21 cellular contexts compared by ENCODE assay signal in genomic region chr4:166257891-166258290, GRCh38.
DNase-seq lines count a peak whose midpoint lies in the region; ATAC-seq and TF ChIP-seq lines count a peak whose summit lies in the region.
"Had no signal": no experiment of that assay in that cellular context is flagged by ENCODE, and none has a peak within 500 bp of the region (broad histone marks: within the 10 kb centered on the region; RNA-seq: fewer than 3 reads in every experiment).

No MANE protein-coding gene starts in this region.

- H3K27me3 ChIP-seq in SK-N-SH (ENCODE audit: insufficient read depth), result no peaks in the 10 kb centered on the region
- H3K27me3 ChIP-seq: Peyer's patch, SJSA1 had no signal

- H3K36me3 ChIP-seq in SK-N-SH (replicated peaks in 1 of 2; ENCODE audit: control insufficient read depth in 1 of 2, insufficient read depth in 2 of 2, low read length in 1 of 2), result no peaks in the 10 kb centered on the region
- H3K36me3 ChIP-seq: Peyer's patch, SJSA1 had no signal

- CTCF ChIA-PET in SK-N-SH (lab: Yijun Ruan, JAX), result no interaction called here

- ATAC-seq in SK-N-SH treated with all-trans-retinoic acid at 6 μM for 48 hours, result no peak
- ATAC-seq: CD8-positive, alpha-beta T cell; GM12878 had no signal

- no peaks in the 10 kb centered on the region for H3K79me2 ChIP-seq in SK-N-SH (ENCODE audit: insufficient read depth)

- H3K4me1 ChIP-seq in SK-N-SH (ENCODE audit: control insufficient read depth in 1 of 2, insufficient read depth in 2 of 2, low read depth in 1 of 2, low read length in 1 of 2), result no peaks in the 10 kb centered on the region
- H3K4me1 ChIP-seq: Peyer's patch, SJSA1 had no signal

- DNase-seq in SK-N-SH (no peak), NCI-H1436 treated with DMSO at 0.1 percent for 48 hours (lab: John Stamatoyannopoulos, UW) (peak; percentile 16), cerebellar cortex (ENCODE audit: low spot score) (peak; percentile 7), AG08396 (ENCODE audit: low spot score) (no peak), EL (no peak), dermis blood vessel endothelial cell (no peak)
- DNase-seq: ACHN; CD8-positive, alpha-beta T cell; H7; IMR-90; MV-4-11; NCI-H1417; NCI-H187 treated with DMSO at 0.1 percent for 48 hours; NCI-H2171 treated with DMSO at 0.1 percent for 48 hours; NCI-H510A; NCI-H748 treated with DMSO at 0.1 percent for 48 hours; Peyer's patch had no signal

- no peaks in the 10 kb centered on the region for H3F3A ChIP-seq in SK-N-SH (replicated peaks; ENCODE audit: insufficient read depth)

- no peaks in the 10 kb centered on the region for H3K9me3 ChIP-seq in SK-N-SH
- H3K9me3 ChIP-seq: Peyer's patch, SJSA1 had no signal

- TF ChIP-seq RAD21 in SK-N-SH (IDR thresholded peaks at IDR 0.05; ENCODE audit: low read length), result no peak

- peak overlapping the region; percentile 19; the same call in 1 of the 2 replicates for H2AFZ ChIP-seq in SK-N-SH (ENCODE audit: low read depth)

- H4K20me1 ChIP-seq in SK-N-SH (ENCODE audit: insufficient read depth), result no peaks in the 10 kb centered on the region

- H3K9ac ChIP-seq in SK-N-SH, result no peak overlapping the region
- H3K9ac ChIP-seq: KMS-11 had no signal

- TF ChIP-seq EP300 in SK-N-SH (IDR thresholded peaks at IDR 0.05; ENCODE audit: borderline replicate concordance in 1 of 2, low read depth in 1 of 2, low read length in 1 of 2), result no peak

- no peak overlapping the region for H3K27ac ChIP-seq in SK-N-SH (ENCODE audit: low read depth in 2 of 2, low read length in 1 of 2)
- H3K27ac ChIP-seq: KMS-11, Peyer's patch, SJSA1 had no signal

- no peak overlapping the region for H3K4me2 ChIP-seq in SK-N-SH
- H3K4me2 ChIP-seq: KMS-11 had no signal

- POLR2A ChIA-PET in SK-N-SH (lab: Yijun Ruan, JAX), result no interaction called here

- no peaks in the 10 kb centered on the region for H3K9me2 ChIP-seq in SK-N-SH

- H3K4me3 ChIP-seq in SK-N-SH (ENCODE audit: low read depth in 2 of 2, low read length in 1 of 2), result no peak overlapping the region
- H3K4me3 ChIP-seq: GM12878, Peyer's patch, SJSA1 had no signal

- 37% methylated on average over 4 of the region's 4 CpGs for WGBS in SK-N-SH (ENCODE audit: low lambda C conversion rate)

- no peak for TF ChIP-seq CTCF in SK-N-SH (IDR thresholded peaks at IDR 0.05)

TF ChIP-seq in SK-N-SH, 30 proteins besides CTCF, POLR2A, EP300 and RAD21 (continues in another document):
- TF ChIP-seq NFIC (IDR thresholded peaks at IDR 0.05; ENCODE audit: borderline replicate concordance) (no peak), JUND (IDR thresholded peaks at IDR 0.05) (no peak), MXI1 (IDR thresholded peaks at IDR 0.05; ENCODE audit: low read depth, low read length) (no peak), TAF1 (IDR thresholded peaks at IDR 0.05; ENCODE audit: borderline replicate concordance, low read depth, low read length) (no peak), TEAD4 (IDR thresholded peaks at IDR 0.05; ENCODE audit: borderline replicate concordance, insufficient read depth) (no peak), RFX5 (IDR thresholded peaks at IDR 0.05; ENCODE audit: low read length) (no peak), IRF3 (IDR thresholded peaks at IDR 0.05; ENCODE audit: low read depth, low read length) (no peak), NRF1 (IDR thresholded peaks at IDR 0.05; ENCODE audit: low read depth, low read length) (no peak), ZBTB33 (IDR thresholded peaks at IDR 0.05; ENCODE audit: borderline replicate concordance, low read depth) (no peak), MAX (IDR thresholded peaks at IDR 0.05; ENCODE audit: low read depth) (no peak), CHD2 (IDR thresholded peaks at IDR 0.05; ENCODE audit: low read length, partially characterized antibody) (no peak), FOSL2 (IDR thresholded peaks at IDR 0.05; ENCODE audit: borderline replicate concordance, low read depth) (no peak), MEF2A (IDR thresholded peaks at IDR 0.05; ENCODE audit: borderline replicate concordance, low read depth) (no peak), FOXJ3 (CRISPR knock-in tag; IDR thresholded peaks at IDR 0.05) (no peak), GATA2 (CRISPR knock-in tag; IDR thresholded peaks at IDR 0.05) (no peak), ELF1 (IDR thresholded peaks at IDR 0.05) (no peak), TCF12 (IDR thresholded peaks at IDR 0.05) (no peak)

TF ChIP-seq in SK-N-SH treated with all-trans-retinoic acid at 6 μM for 48 hours, 23 proteins besides CTCF, POLR2A, EP300 and RAD21:
- TF ChIP-seq ZNF8 (CRISPR knock-in tag; IDR thresholded peaks at IDR 0.05) (no peak), PPARA (CRISPR knock-in tag; IDR thresholded peaks at IDR 0.05; ENCODE audit: borderline replicate concordance) (no peak), ZFP3 (CRISPR knock-in tag; IDR thresholded peaks at IDR 0.05) (no peak), GLIS3 (CRISPR knock-in tag; IDR thresholded peaks at IDR 0.05) (no peak), BACH2 (CRISPR knock-in tag; IDR thresholded peaks at IDR 0.05; ENCODE audit: borderline replicate concordance) (no peak), TSHZ2 (CRISPR knock-in tag; IDR thresholded peaks at IDR 0.05) (no peak), OSR1 (CRISPR knock-in tag; IDR thresholded peaks at IDR 0.05) (no peak), CREB5 (CRISPR knock-in tag; IDR thresholded peaks at IDR 0.05; ENCODE audit: low read depth) (no peak), RARB (CRISPR knock-in tag; IDR thresholded peaks at IDR 0.05) (no peak)

Comparison
In these comparisons a context has a peak if more than half of its experiments do, and no peak if none do; other contexts are left out.
1. DNase-seq: peak in NCI-H1436 treated with DMSO at 0.1 percent for 48 hours (single experiment) and cerebellar cortex (single experiment); none in SK-N-SH (single experiment), AG08396 (single experiment), EL (single experiment) and dermis blood vessel endothelial cell (single experiment).